Comparison of ENCODE assay signal across 28 cellular contexts in the genomic region with DNA sequence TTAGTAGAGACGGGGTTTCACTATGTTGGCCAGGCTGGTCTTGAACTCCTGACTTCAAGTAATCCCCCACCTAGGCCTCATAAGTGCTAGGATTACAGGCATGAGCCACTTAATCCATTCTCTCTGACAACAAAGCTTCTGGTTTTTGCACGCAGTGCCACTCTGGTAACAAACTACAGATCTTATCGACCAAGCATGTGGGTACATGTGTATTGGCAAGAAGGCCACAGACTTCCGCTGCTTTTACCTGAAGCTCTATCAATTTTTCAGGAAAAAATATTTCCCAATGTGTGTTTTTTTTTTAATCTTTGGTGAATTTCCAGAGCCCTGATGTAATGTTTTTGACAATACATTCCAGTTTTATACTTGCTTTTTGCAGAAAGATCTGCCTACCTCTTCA.
"Had no signal": no experiment of that assay in that cellular context is flagged by ENCODE, and none has a peak within 500 bp of the region (broad histone marks: within the 10 kb centered on the region; RNA-seq: fewer than 3 reads in every experiment).

No MANE protein-coding gene starts in this region.

- H3K4me1 ChIP-seq: adrenal gland, body of pancreas, colonic mucosa, gastrocnemius medialis had no signal

- H3K4me3 ChIP-seq: adrenal gland, body of pancreas, colonic mucosa, gastrocnemius medialis had no signal

- H3K27ac ChIP-seq: adrenal gland, body of pancreas, colonic mucosa, gastrocnemius medialis had no signal

- H3K9me3 ChIP-seq: adrenal gland, body of pancreas, colonic mucosa, gastrocnemius medialis had no signal

- H3K36me3 ChIP-seq: adrenal gland, colonic mucosa had no signal

- ATAC-seq: activated CD4-positive, alpha-beta T cell treated with anti-CD3 and anti-CD28 coated beads for 36 hours; activated CD8-positive, alpha-beta memory T cell treated with anti-CD3 and anti-CD28 coated beads, Interleukin-2, amount 10 ng/mL, durations not matched to agents 7 days and 5 days; activated CD8-positive, alpha-beta T cell treated with anti-CD3 and anti-CD28 coated beads, Interleukin-2, amount 10 ng/mL, durations not matched to agents 7 days and 5 days; activated naive CD8-positive, alpha-beta T cell treated with anti-CD3 and anti-CD28 coated beads, Interleukin-2, amount 50 U/mL, for 24 hours; activated T-helper 17 cell treated with anti-CD3 and anti-CD28 coated beads, Interleukin-2, amount 50 U/mL, for 72 hours; body of pancreas; esophagus mucosa; gastrocnemius medialis had no signal

- H3K27me3 ChIP-seq: adrenal gland, body of pancreas, colonic mucosa, gastrocnemius medialis had no signal

- DNase-seq: activated CD4-positive, alpha-beta memory T cell treated with anti-CD3 and anti-CD28 coated beads for 36 hours; activated CD4-positive, alpha-beta T cell treated with anti-CD3 and anti-CD28 coated beads for 36 hours; activated CD4-positive, alpha-beta T cell treated with anti-CD3 and anti-CD28 coated beads, Interleukin-2, amount 10 ng/mL, durations not matched to agents 24 days and 14 days; activated CD4-positive, CD25-positive, alpha-beta regulatory T cell; activated CD4-positive, CD25-positive, alpha-beta regulatory T cell treated with anti-CD3 and anti-CD28 coated beads, Interleukin-2, amount 50 U/mL, for 72 hours; activated CD8-positive, alpha-beta memory T cell treated with anti-CD3 and anti-CD28 coated beads, Interleukin-2, amount 10 ng/mL, durations not matched to agents 7 days and 5 days; activated CD8-positive, alpha-beta memory T cell treated with anti-CD3 and anti-CD28 coated beads, Interleukin-2, amount 50 U/mL, for 4 hours; activated CD8-positive, alpha-beta T cell treated with anti-CD3 and anti-CD28 coated beads, Interleukin-2, amount 10 ng/mL, durations not matched to agents 7 days and 5 days; activated effector memory CD4-positive, alpha-beta T cell treated with anti-CD3 and anti-CD28 coated beads, Interleukin-2, amount 50 U/mL, for 16 hours; activated naive CD4-positive, alpha-beta T cell treated with anti-CD3 and anti-CD28 coated beads for 36 hours; activated naive CD8-positive, alpha-beta T cell treated with anti-CD3 and anti-CD28 coated beads for 36 hours; activated naive CD8-positive, alpha-beta T cell treated with anti-CD3 and anti-CD28 coated beads, Interleukin-2, amount 50 U/mL, for 24 hours; activated T-cell treated with anti-CD3 and anti-CD28 coated beads, Interleukin-2, amount 50 U/mL, for 1 hour; adrenal gland; amygdala; aorta; body of pancreas; caudate nucleus; cerebellar nuclear complex; colonic mucosa; effector memory CD4-positive, alpha-beta T cell; endodermal cell; foreskin fibroblast; gastrocnemius medialis; glutamatergic neuron; T-helper 2 cell had no signal
